1 cellular context compared by ENCODE assay signal in the genomic region with DNA sequence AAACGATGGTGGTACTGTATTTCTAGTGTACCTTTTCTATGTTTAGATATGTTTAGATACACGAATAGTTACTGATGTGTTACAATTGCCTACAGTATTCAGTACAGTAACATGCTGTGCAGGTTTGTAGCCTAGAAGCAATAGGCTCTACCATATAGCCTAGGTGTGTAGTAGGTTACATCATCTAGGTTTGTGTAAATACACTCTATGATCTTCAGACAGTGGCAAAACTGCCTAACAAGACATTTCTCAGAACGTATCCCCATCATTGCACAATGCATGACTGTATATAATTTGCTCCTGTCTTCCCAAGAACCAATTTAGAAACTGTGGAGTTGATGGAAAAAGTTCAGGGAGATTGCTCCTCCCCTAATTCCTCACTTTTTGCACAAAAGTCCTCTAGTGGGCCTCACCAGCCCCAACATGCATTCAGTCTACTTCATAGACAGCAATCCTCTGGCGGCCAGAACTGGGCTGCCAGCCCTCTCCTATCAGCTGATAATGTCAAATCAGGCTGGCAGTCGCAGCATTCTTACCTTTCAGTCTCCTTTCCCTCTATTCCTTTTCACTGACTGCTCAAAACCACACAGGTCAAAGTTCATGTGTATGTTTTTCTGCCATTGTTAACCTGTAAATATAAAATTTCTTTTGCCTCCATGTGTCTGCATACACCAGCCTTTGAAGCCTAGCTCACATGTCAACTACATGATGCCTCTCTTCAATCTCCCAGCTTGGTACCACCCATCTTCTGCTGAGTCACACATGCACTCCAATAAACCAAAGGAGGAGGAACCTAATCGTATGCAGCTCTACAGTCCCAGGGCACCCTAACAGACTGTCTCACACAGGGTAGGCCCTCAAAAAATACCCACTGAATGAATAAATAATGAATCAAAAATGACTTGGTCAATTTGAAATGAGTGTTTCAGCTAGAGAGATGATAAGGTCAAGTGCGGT.
A peak's percentile ranks its signal among the peaks of the same experiment; 100 is the strongest.
TF ChIP-seq lines count a peak whose summit lies in the region.

No MANE protein-coding gene starts in this region.

TF ChIP-seq in HepG2, 621 proteins besides CTCF, POLR2A, EP300 and RAD21 (continued from another document):
- TF ChIP-seq BCL6 (CRISPR knock-in tag; IDR thresholded peaks at IDR 0.05) (0 out of 2 replicates have a peak, but pooled peaks have one; percentile 13), SMARCC2 (IDR thresholded peaks at IDR 0.05) (no peak), SUZ12 (IDR thresholded peaks at IDR 0.05; ENCODE audit: low read depth, low read length) (no peak), CBFB (CRISPR knock-in tag; IDR thresholded peaks at IDR 0.05) (no peak), ZZZ3 (CRISPR knock-in tag; IDR thresholded peaks at IDR 0.05; ENCODE audit: borderline replicate concordance) (no peak), ZNF317 (CRISPR knock-in tag; IDR thresholded peaks at IDR 0.05) (no peak), SIX4 (CRISPR knock-in tag; IDR thresholded peaks at IDR 0.05) (no peak), POLR2G (IDR thresholded peaks at IDR 0.05; ENCODE audit: low read depth, low read length) (no peak)
- TF ChIP-seq, protein P1, sequence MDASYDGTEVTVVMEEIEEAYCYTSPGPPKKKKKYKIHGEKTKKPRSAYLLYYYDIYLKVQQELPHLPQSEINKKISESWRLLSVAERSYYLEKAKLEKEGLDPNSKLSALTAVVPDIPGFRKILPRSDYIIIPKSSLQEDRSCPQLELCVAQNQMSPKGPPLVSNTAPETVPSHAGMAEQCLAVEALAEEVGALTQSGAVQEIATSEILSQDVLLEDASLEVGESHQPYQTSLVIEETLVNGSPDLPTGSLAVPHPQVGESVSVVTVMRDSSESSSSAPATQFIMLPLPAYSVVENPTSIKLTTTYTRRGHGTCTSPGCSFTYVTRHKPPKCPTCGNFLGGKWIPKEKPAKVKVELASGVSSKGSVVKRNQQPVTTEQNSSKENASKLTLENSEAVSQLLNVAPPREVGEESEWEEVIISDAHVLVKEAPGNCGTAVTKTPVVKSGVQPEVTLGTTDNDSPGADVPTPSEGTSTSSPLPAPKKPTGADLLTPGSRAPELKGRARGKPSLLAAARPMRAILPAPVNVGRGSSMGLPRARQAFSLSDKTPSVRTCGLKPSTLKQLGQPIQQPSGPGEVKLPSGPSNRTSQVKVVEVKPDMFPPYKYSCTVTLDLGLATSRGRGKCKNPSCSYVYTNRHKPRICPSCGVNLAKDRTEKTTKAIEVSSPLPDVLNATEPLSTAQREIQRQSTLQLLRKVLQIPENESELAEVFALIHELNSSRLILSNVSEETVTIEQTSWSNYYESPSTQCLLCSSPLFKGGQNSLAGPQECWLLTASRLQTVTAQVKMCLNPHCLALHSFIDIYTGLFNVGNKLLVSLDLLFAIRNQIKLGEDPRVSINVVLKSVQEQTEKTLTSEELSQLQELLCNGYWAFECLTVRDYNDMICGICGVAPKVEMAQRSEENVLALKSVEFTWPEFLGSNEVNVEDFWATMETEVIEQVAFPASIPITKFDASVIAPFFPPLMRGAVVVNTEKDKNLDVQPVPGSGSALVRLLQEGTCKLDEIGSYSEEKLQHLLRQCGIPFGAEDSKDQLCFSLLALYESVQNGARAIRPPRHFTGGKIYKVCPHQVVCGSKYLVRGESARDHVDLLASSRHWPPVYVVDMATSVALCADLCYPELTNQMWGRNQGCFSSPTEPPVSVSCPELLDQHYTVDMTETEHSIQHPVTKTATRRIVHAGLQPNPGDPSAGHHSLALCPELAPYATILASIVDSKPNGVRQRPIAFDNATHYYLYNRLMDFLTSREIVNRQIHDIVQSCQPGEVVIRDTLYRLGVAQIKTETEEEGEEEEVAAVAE (CRISPR knock-in tag; IDR thresholded peaks at IDR 0.05; ENCODE audit: borderline replicate concordance): no peak
- TF ChIP-seq, protein P2, sequence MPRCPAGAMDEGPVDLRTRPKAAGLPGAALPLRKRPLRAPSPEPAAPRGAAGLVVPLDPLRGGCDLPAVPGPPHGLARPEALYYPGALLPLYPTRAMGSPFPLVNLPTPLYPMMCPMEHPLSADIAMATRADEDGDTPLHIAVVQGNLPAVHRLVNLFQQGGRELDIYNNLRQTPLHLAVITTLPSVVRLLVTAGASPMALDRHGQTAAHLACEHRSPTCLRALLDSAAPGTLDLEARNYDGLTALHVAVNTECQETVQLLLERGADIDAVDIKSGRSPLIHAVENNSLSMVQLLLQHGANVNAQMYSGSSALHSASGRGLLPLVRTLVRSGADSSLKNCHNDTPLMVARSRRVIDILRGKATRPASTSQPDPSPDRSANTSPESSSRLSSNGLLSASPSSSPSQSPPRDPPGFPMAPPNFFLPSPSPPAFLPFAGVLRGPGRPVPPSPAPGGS (CRISPR knock-in tag; IDR thresholded peaks at IDR 0.05): no peak
